ENCODE assay signal across 8 cellular contexts in genomic region chr17:75632863-75633483, GRCh38. TPM values are rescaled to one million over a fixed set of nuclear protein-coding genes. Genes with fewer than 3 reads are reported as not detected.
DNase-seq lines count a peak whose midpoint lies in the region; ATAC-seq and TF ChIP-seq lines count a peak whose summit lies in the region.

TSS of gene SMIM5 (plus strand) at chr17:75633434. CDS start at chr17:75640202, 6,768 bp downstream.

- H4K20me1 ChIP-seq in OCI-LY3 (ENCODE audit: insufficient read depth, low read length) = no peaks in the 10 kb centered on the region; the same call in 1 of the 2 replicates

- no peak within 1 kb of the TSS; the same call in 1 of the 2 replicates for H3K27ac ChIP-seq in OCI-LY3 (ENCODE audit: low read length)

- ATAC-seq in HG02642 (IDR thresholded peaks at IDR 0.05; ENCODE audit: poor library complexity, unreplicated experiment) = peak; percentile 45
- ATAC-seq in GM21381 (IDR thresholded peaks at IDR 0.05; ENCODE audit: unreplicated experiment) = no peak

- peak within 1 kb of the TSS; percentile 55 for H3K4me2 ChIP-seq in OCI-LY3 (ENCODE audit: low read length)

- TF ChIP-seq CTCF in Caco-2 (IDR thresholded peaks at IDR 0.05; ENCODE audit: insufficient read depth in 1 of 2, low read depth in 1 of 2, low read length in 1 of 2, severe bottlenecking in 1 of 2, unreplicated experiment in 1 of 2) = peak; percentile 95 to 98
- TF ChIP-seq CTCF in OCI-LY3 (IDR thresholded peaks at IDR 0.05; ENCODE audit: low read depth, low read length) = peak; percentile 86

- peaks cover 19% of the 10 kb centered on the region for H3K4me1 ChIP-seq in Caco-2
- H3K4me1 ChIP-seq in OCI-LY3 (ENCODE audit: low read length) = peaks cover 16% of the 10 kb centered on the region

- peaks cover 7% of the 10 kb centered on the region for H3K36me3 ChIP-seq in Caco-2 (ENCODE audit: control insufficient read depth, insufficient read depth, low read length)
- peaks cover 7% of the 10 kb centered on the region for H3K36me3 ChIP-seq in OCI-LY3 (replicated peaks; ENCODE audit: low read depth, low read length)

- peak within 1 kb of the TSS; percentile 41 for H3K4me3 Mint-ChIP-seq in Caco-2 (ENCODE audit: unreplicated experiment)

- H3K4me1 Mint-ChIP-seq in Caco-2 (ENCODE audit: low read depth, unreplicated experiment) = peaks cover 9% of the 10 kb centered on the region

- no peak within 1 kb of the TSS for H2AFZ ChIP-seq in OCI-LY3 (ENCODE audit: low read depth, low read length)

- POLR2A ChIA-PET in Caco-2 (lab: Charles Lee) = interaction anchor here (0.5 to 2.1 kb wide), 5 partner anchors 13 to 147 kb away, joined by 3 to 13 read pairs (median 4); partner anchors contain the start of genes RECQL5 and SAP30BP

- DNase-seq in Caco-2 (peak; percentile 86 to 91), activated T-cell treated with anti-CD3 and anti-CD28 coated beads for 24 hours (ENCODE audit: low read depth) (peak; percentile 68), epidermal melanocyte (ENCODE audit: insufficient read length, low spot score) (peak; percentile 99), middle frontal gyrus (ENCODE audit: extremely low spot score, low spot score) (peak; percentile 88)
- DNase-seq in stimulated activated CD8-positive, alpha-beta memory T cell treated with anti-CD3 and anti-CD28 coated beads, Interleukin-15, amount 100 ng/mL, for 1 hour (ENCODE audit: low read depth) = peak; percentile 72

- no peak within 1 kb of the TSS for H3K9ac ChIP-seq in OCI-LY3 (ENCODE audit: low read length)

- no peaks in the 10 kb centered on the region for H3K9me3 ChIP-seq in Caco-2
- no peaks in the 10 kb centered on the region for H3K9me3 ChIP-seq in OCI-LY3 (ENCODE audit: insufficient read depth, low read length)

- BruUV-seq in Caco-2 (replicated peaks; lab: Mats Ljungman, UMichigan) = no TSS peak

- CTCF ChIA-PET in Caco-2 (lab: Charles Lee) = interaction anchor here (0.5 to 3.1 kb wide), 45 partner anchors 8 to 674 kb away, joined by 3 to 143 read pairs (median 5); partner anchors contain the start of genes GALK1, ITGB4, MIF4GD and TMEM94

- H3K36me3 Mint-ChIP-seq in Caco-2 (ENCODE audit: insufficient read depth, unreplicated experiment) = peaks cover 28% of the 10 kb centered on the region

- no peaks in the 10 kb centered on the region for H3K79me2 ChIP-seq in OCI-LY3 (ENCODE audit: low read length)

- H3K9me3 Mint-ChIP-seq in Caco-2 (ENCODE audit: unreplicated experiment) = no peaks in the 10 kb centered on the region

- peak within 1 kb of the TSS; percentile 70 for H3K27ac Mint-ChIP-seq in Caco-2 (ENCODE audit: unreplicated experiment)

- no peaks in the 10 kb centered on the region for H3K27me3 Mint-ChIP-seq in Caco-2 (ENCODE audit: insufficient read depth, unreplicated experiment)

- H3K4me3 ChIP-seq in Caco-2 (ENCODE audit: low read depth, low read length) (no peak within 1 kb of the TSS), OCI-LY3 (ENCODE audit: low read length) (no peak within 1 kb of the TSS)

- intact Hi-C loops in Caco-2 (cut with micrococcal nuclease; ENCODE audit: unreplicated experiment) = loop anchor here (1.0 to 2.0 kb wide), 3 partner anchors 14 to 115 kb away; a partner anchor contains a TSS

- H3K27me3 ChIP-seq in Caco-2 (replicated peaks; ENCODE audit: control insufficient read depth, insufficient read depth, low read length) (no peaks in the 10 kb centered on the region), OCI-LY3 (ENCODE audit: low read depth, low read length) (no peaks in the 10 kb centered on the region)

RNA-seq across cellular contexts. Expression of gene SMIM5, which starts in this region (rescaled TPM):
- total RNA-seq in Caco-2 (2022) = 0.20 TPM in 1 of 2 replicates, not detected in the other

Comparison
In these comparisons a context has a peak if more than half of its experiments do, and no peak if none do; other contexts are left out.
1. Peak in DNase-seq in Caco-2; RNA of the gene not detected or under 1 TPM.